Comparison of ENCODE assay signal across 1 cellular context in genomic region chr1:6914646-6915178, GRCh38.
TF ChIP-seq lines count a peak whose summit lies in the region.

No MANE protein-coding gene starts in this region.

TF ChIP-seq in HepG2, 621 proteins besides CTCF, POLR2A, EP300 and RAD21 (continued from another document):
- no peak for TF ChIP-seq AFF4 (CRISPR knock-in tag; IDR thresholded peaks at IDR 0.05)
- TF ChIP-seq MAFK (conservative IDR thresholded peaks at IDR 0.05 in 1 of 2, IDR thresholded peaks at IDR 0.05 in 1 of 2; ENCODE audit: low read length in 2 of 2): no peak
- no peak for TF ChIP-seq ZBTB42 (CRISPR knock-in tag; IDR thresholded peaks at IDR 0.05)
- no peak for TF ChIP-seq CEBPG (CRISPR knock-in tag; IDR thresholded peaks at IDR 0.05)
- no peak for TF ChIP-seq RFX3 (CRISPR knock-in tag; IDR thresholded peaks at IDR 0.05)
